ENCODE assay signal across 38 cellular contexts in the genomic region with DNA sequence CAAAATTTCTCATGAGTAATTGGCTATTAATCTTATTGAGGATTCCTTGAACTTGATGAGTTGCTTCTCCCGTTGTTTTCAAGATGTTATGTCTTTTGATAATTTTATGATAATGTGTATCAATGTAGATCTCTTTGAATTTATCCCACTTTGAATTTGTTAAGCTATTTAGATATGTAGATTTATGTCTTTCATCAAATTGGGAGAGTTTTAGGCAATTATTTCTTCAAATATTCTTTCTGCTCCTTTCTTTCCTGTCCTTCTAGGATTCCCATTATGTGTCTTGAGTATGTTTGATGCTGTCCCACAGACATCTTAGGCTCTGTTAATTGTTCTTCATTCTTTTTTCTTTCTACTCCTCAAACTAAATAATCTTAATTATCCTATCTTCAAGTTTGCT.
"Had no signal": no experiment of that assay in that cellular context is flagged by ENCODE, and none has a peak within 500 bp of the region (broad histone marks: within the 10 kb centered on the region; RNA-seq: fewer than 3 reads in every experiment).

No MANE protein-coding gene starts in this region.

- H3K27me3 ChIP-seq: ascending aorta, body of pancreas, brain microvascular endothelial cell, breast epithelium, cardiac muscle cell had no signal

- FAIRE-seq: astrocyte, bronchial epithelial cell had no signal

- H3K4me1 ChIP-seq: adrenal gland, ascending aorta, body of pancreas, breast epithelium had no signal

- H3K27ac ChIP-seq: adrenal gland, ascending aorta, body of pancreas, brain microvascular endothelial cell, breast epithelium, cardiac muscle cell had no signal

- H3K27ac Mint-ChIP-seq: activated naive CD4-positive, alpha-beta T cell treated with anti-CD3 and anti-CD28 coated beads for 36 hours; activated naive CD4-positive, alpha-beta T cell treated with anti-CD3 and anti-CD28 coated beads, Interleukin-2, amount 50 U/mL, for 24 hours; activated naive CD4-positive, alpha-beta T cell treated with anti-CD3 and anti-CD28 coated beads, Interleukin-2, amount 50 U/mL, for 72 hours; activated naive CD8-positive, alpha-beta T cell; activated naive CD8-positive, alpha-beta T cell treated with anti-CD3 and anti-CD28 coated beads for 36 hours; activated naive CD8-positive, alpha-beta T cell treated with anti-CD3 and anti-CD28 coated beads, Interleukin-2, amount 10 ng/mL, durations not matched to agents 7 days and 5 days; activated naive CD8-positive, alpha-beta T cell treated with anti-CD3 and anti-CD28 coated beads, Interleukin-2, amount 50 U/mL, for 24 hours; activated T-cell treated with anti-CD3 and anti-CD28 coated beads, Interleukin-2, amount 50 U/mL, for 24 hours; activated T-cell treated with anti-CD3 and anti-CD28 coated beads, Interleukin-2, amount 50 U/mL, for 72 hours; activated T-helper 1 cell treated with anti-CD3 and anti-CD28 coated beads, Interleukin-12 subunit alpha, Interleukin-12 subunit beta, Interleukin-2, Interleukin-4 antibody, amounts not matched to agents 30 ng/mL and 10 ng/mL and 1 ng/mL, durations not matched to agents 14 hours and 24 hours and 36 hours; activated T-helper 17 cell treated with anti-CD3 and anti-CD28 coated beads, Interleukin-2, amount 50 U/mL, for 72 hours; activated T-helper 2 cell treated with anti-CD3 and anti-CD28 coated beads, Interferon-gamma antibody, Interleukin-2, Interleukin-4, amounts not matched to agents 10 μg/mL and 5 μg/mL and 100 μg/mL, durations not matched to agents 14 hours and 24 hours and 36 hours; brain had no signal

- ATAC-seq: activated naive CD4-positive, alpha-beta T cell treated with anti-CD3 and anti-CD28 coated beads, Interleukin-2, amount 50 U/mL, for 72 hours; activated naive CD8-positive, alpha-beta T cell treated with anti-CD3 and anti-CD28 coated beads, Interleukin-2, amount 50 U/mL, for 24 hours; activated T-cell treated with anti-CD3 and anti-CD28 coated beads, Interleukin-2, amount 50 U/mL, for 4 hours; activated T-cell treated with anti-CD3 and anti-CD28 coated beads, Interleukin-2, amount 50 U/mL, for 72 hours; activated T-helper 17 cell treated with anti-CD3 and anti-CD28 coated beads, Interleukin-2, amount 50 U/mL, for 72 hours; body of pancreas had no signal

- H3K4me1 Mint-ChIP-seq: activated naive CD4-positive, alpha-beta T cell treated with anti-CD3 and anti-CD28 coated beads, Interleukin-2, amount 50 U/mL, for 24 hours; activated naive CD8-positive, alpha-beta T cell treated with anti-CD3 and anti-CD28 coated beads for 36 hours; activated naive CD8-positive, alpha-beta T cell treated with anti-CD3 and anti-CD28 coated beads, Interleukin-2, amount 10 ng/mL, durations not matched to agents 7 days and 5 days; activated naive CD8-positive, alpha-beta T cell treated with anti-CD3 and anti-CD28 coated beads, Interleukin-2, amount 50 U/mL, for 24 hours; activated T-helper 17 cell treated with anti-CD3 and anti-CD28 coated beads, Interleukin-2, amount 50 U/mL, for 72 hours; brain; central memory CD8-positive, alpha-beta T cell had no signal

- H3K36me3 ChIP-seq: adrenal gland, ascending aorta, brain microvascular endothelial cell, breast epithelium, cardiac muscle cell had no signal

- H3K4me3 Mint-ChIP-seq: activated naive CD4-positive, alpha-beta T cell treated with anti-CD3 and anti-CD28 coated beads for 36 hours; activated naive CD4-positive, alpha-beta T cell treated with anti-CD3 and anti-CD28 coated beads, Interleukin-2, amount 50 U/mL, for 24 hours; activated naive CD8-positive, alpha-beta T cell; activated naive CD8-positive, alpha-beta T cell treated with anti-CD3 and anti-CD28 coated beads for 36 hours; activated naive CD8-positive, alpha-beta T cell treated with anti-CD3 and anti-CD28 coated beads, Interleukin-2, amount 10 ng/mL, durations not matched to agents 7 days and 5 days; activated naive CD8-positive, alpha-beta T cell treated with anti-CD3 and anti-CD28 coated beads, Interleukin-2, amount 50 U/mL, for 24 hours; activated T-cell treated with anti-CD3 and anti-CD28 coated beads, Interleukin-2, amount 50 U/mL, for 24 hours; activated T-cell treated with anti-CD3 and anti-CD28 coated beads, Interleukin-2, amount 50 U/mL, for 4 hours; activated T-cell treated with anti-CD3 and anti-CD28 coated beads, Interleukin-2, amount 50 U/mL, for 72 hours; activated T-helper 1 cell treated with anti-CD3 and anti-CD28 coated beads, Interleukin-12 subunit alpha, Interleukin-12 subunit beta, Interleukin-2, Interleukin-4 antibody, amounts not matched to agents 30 ng/mL and 10 ng/mL and 1 ng/mL, durations not matched to agents 14 hours and 24 hours and 36 hours; activated T-helper 17 cell treated with anti-CD3 and anti-CD28 coated beads, Interleukin-2, amount 50 U/mL, for 72 hours; brain; central memory CD8-positive, alpha-beta T cell had no signal

- DNase-seq: activated effector memory CD4-positive, alpha-beta T cell treated with anti-CD3 and anti-CD28 coated beads, Interleukin-2, amount 50 U/mL, for 16 hours; activated effector memory CD4-positive, alpha-beta T cell treated with Interleukin-2 at 50 U/mL for 16 hours; activated gamma-delta T cell; activated gamma-delta T cell treated with Interleukin-2 at 50 U/mL for 16 hours; activated naive CD4-positive, alpha-beta T cell; activated naive CD4-positive, alpha-beta T cell treated with anti-CD3 and anti-CD28 coated beads for 36 hours; activated naive CD4-positive, alpha-beta T cell treated with anti-CD3 and anti-CD28 coated beads, Interleukin-2, amount 50 U/mL, for 16 hours; activated naive CD4-positive, alpha-beta T cell treated with Interleukin-2 at 50 U/mL for 16 hours; activated naive CD8-positive, alpha-beta T cell treated with anti-CD3 and anti-CD28 coated beads for 36 hours; activated naive CD8-positive, alpha-beta T cell treated with anti-CD3 and anti-CD28 coated beads, Interleukin-2, amount 10 ng/mL, durations not matched to agents 7 days and 5 days; activated naive CD8-positive, alpha-beta T cell treated with anti-CD3 and anti-CD28 coated beads, Interleukin-2, amount 50 U/mL, for 24 hours; activated T-cell treated with anti-CD3 and anti-CD28 coated beads, Interleukin-2, amount 50 U/mL, for 24 hours; activated T-cell treated with anti-CD3 and anti-CD28 coated beads, Interleukin-2, amount 50 U/mL, for 4 hours; activated T-cell treated with anti-CD3 and anti-CD28 coated beads, Interleukin-2, amount 50 U/mL, for 48 hours; activated T-cell treated with anti-CD3 and anti-CD28 coated beads, Interleukin-2, amount 50 U/mL, for 72 hours; adrenal gland; amniotic stem cell; amygdala; anterior cingulate cortex; aorta; body of pancreas; brain microvascular endothelial cell; caudate nucleus; central memory CD4-positive, alpha-beta T cell; cerebellar nuclear complex had no signal

- H3K4me3 ChIP-seq: adrenal gland, ascending aorta, body of pancreas, breast epithelium, cardiac muscle cell had no signal
